ENCODE assay signal across 19 cellular contexts in the genomic region with DNA sequence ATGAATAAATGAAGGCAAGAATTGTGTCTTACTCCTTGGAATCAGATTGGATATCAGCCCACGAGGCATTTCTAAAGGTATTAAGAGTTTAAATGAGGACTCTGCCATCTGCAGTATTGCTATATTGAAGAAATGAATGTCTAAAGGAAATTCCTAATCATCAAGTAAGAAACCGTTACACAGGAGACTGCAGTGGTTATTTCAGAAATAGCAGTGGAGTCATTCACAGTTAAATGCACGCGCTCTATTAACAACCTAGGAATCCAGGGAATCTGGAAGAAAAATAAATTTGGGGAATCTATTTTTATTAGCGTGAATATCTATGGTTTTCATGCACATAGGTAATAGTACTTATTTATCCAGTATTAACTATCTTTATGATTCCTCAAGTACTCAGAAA.
"Had no signal": no experiment of that assay in that cellular context is flagged by ENCODE, and none has a peak within 500 bp of the region (broad histone marks: within the 10 kb centered on the region; RNA-seq: fewer than 3 reads in every experiment).

No MANE protein-coding gene starts in this region.

- H3K4me1 ChIP-seq: heart right ventricle, left lung, stomach, suprapubic skin, tibial nerve had no signal

- DNase-seq: activated CD4-positive, alpha-beta T cell treated with anti-CD3 and anti-CD28 coated beads for 1 hour; activated CD8-positive, alpha-beta memory T cell treated with anti-CD3 and anti-CD28 coated beads, Interleukin-2, amount 50 U/mL, for 48 hours; activated naive CD4-positive, alpha-beta T cell treated with Interleukin-2 at 50 U/mL for 16 hours; activated naive CD8-positive, alpha-beta T cell treated with anti-CD3 and anti-CD28 coated beads for 36 hours; activated T-cell treated with anti-CD3 and anti-CD28 coated beads, Interleukin-2, amount 50 U/mL, for 48 hours; heart right ventricle; left lung; midbrain; natural killer cell; stimulated activated CD4-positive, alpha-beta T cell treated with anti-CD3 and anti-CD28 coated beads, Interleukin-1b, Interleukin-23, amount 100 ng/mL, for 48 hours; stomach had no signal

- H3K9me3 ChIP-seq: heart right ventricle, left lung, stomach, suprapubic skin, tibial nerve had no signal

- H3K4me3 ChIP-seq: coronary artery, heart right ventricle, left lung, lung, stomach, suprapubic skin, tibial nerve had no signal

- H3K4me3 Mint-ChIP-seq: activated naive CD8-positive, alpha-beta T cell treated with anti-CD3 and anti-CD28 coated beads for 36 hours; endodermal cell; natural killer cell; stimulated activated effector memory CD8-positive, alpha-beta T cell treated with anti-CD3 and anti-CD28 coated beads, Interleukin-12 subunit alpha, Interleukin-12 subunit beta, amount 100 ng/mL, for 72 hours had no signal

- ATAC-seq: heart right ventricle; natural killer cell; stimulated activated effector memory CD8-positive, alpha-beta T cell treated with anti-CD3 and anti-CD28 coated beads, Interleukin-12 subunit alpha, Interleukin-12 subunit beta, amount 100 ng/mL, for 72 hours had no signal

- H3K9me3 Mint-ChIP-seq: activated naive CD8-positive, alpha-beta T cell treated with anti-CD3 and anti-CD28 coated beads for 36 hours; endodermal cell; natural killer cell; stimulated activated effector memory CD8-positive, alpha-beta T cell treated with anti-CD3 and anti-CD28 coated beads, Interleukin-12 subunit alpha, Interleukin-12 subunit beta, amount 100 ng/mL, for 72 hours had no signal

- H3K36me3 Mint-ChIP-seq: activated naive CD8-positive, alpha-beta T cell treated with anti-CD3 and anti-CD28 coated beads for 36 hours; natural killer cell; stimulated activated effector memory CD8-positive, alpha-beta T cell treated with anti-CD3 and anti-CD28 coated beads, Interleukin-12 subunit alpha, Interleukin-12 subunit beta, amount 100 ng/mL, for 72 hours had no signal

- H3K4me1 Mint-ChIP-seq: activated naive CD8-positive, alpha-beta T cell treated with anti-CD3 and anti-CD28 coated beads for 36 hours; natural killer cell; stimulated activated effector memory CD8-positive, alpha-beta T cell treated with anti-CD3 and anti-CD28 coated beads, Interleukin-12 subunit alpha, Interleukin-12 subunit beta, amount 100 ng/mL, for 72 hours had no signal

- H3K27ac Mint-ChIP-seq: activated naive CD8-positive, alpha-beta T cell treated with anti-CD3 and anti-CD28 coated beads for 36 hours; endodermal cell; natural killer cell; progenitor cell of endocrine pancreas; stimulated activated effector memory CD8-positive, alpha-beta T cell treated with anti-CD3 and anti-CD28 coated beads, Interleukin-12 subunit alpha, Interleukin-12 subunit beta, amount 100 ng/mL, for 72 hours had no signal

- H3K27me3 ChIP-seq: heart right ventricle, suprapubic skin, tibial nerve had no signal

- H3K36me3 ChIP-seq: heart right ventricle, left lung, stomach, suprapubic skin, tibial nerve had no signal

- H3K27ac ChIP-seq: coronary artery, heart right ventricle, left lung, stomach, suprapubic skin, tibial nerve, VCaP had no signal

- H3K27me3 Mint-ChIP-seq: progenitor cell of endocrine pancreas had no signal
